1 cellular context compared by ENCODE assay signal in genomic region chr1:224644553-224645154, GRCh38.
TF ChIP-seq lines count a peak whose summit lies in the region.

No MANE protein-coding gene starts in this region.

TF ChIP-seq in GM12878, 131 proteins besides CTCF, POLR2A, EP300 and RAD21 (continued from another document):
- peak; percentile 93 for TF ChIP-seq NR2F1 (conservative IDR thresholded peaks at IDR 0.05)
- TF ChIP-seq WRNIP1 (IDR thresholded peaks at IDR 0.05; ENCODE audit: borderline replicate concordance, low read depth, low read length) = peak; percentile 64; the same call in 1 of the 2 replicates
- TF ChIP-seq LARP7 (IDR thresholded peaks at IDR 0.05) = no peak
- no peak for TF ChIP-seq RELB (IDR thresholded peaks at IDR 0.05; ENCODE audit: low read depth)
- 0 out of 2 replicates have a peak, but pooled peaks have one; percentile 19 for TF ChIP-seq MLLT1 (IDR thresholded peaks at IDR 0.05)
- peak; percentile 62 for TF ChIP-seq RUNX3 (IDR thresholded peaks at IDR 0.05; ENCODE audit: low read length)
- peak; percentile 56; the same call in 1 of the 2 replicates for TF ChIP-seq YY1 (IDR thresholded peaks at IDR 0.05; ENCODE audit: low read depth, low read length)
- TF ChIP-seq NR2C2 (IDR thresholded peaks at IDR 0.05; ENCODE audit: borderline replicate concordance, control insufficient read depth, insufficient read length, low read depth) = peak; percentile 19
- peak; percentile 85 for TF ChIP-seq NR2C1 (IDR thresholded peaks at IDR 0.05)
- no peak for TF ChIP-seq ESRRA (IDR thresholded peaks at IDR 0.05; ENCODE audit: low read length)
